Comparison of ENCODE assay signal across 1 cellular context in the genomic region with DNA sequence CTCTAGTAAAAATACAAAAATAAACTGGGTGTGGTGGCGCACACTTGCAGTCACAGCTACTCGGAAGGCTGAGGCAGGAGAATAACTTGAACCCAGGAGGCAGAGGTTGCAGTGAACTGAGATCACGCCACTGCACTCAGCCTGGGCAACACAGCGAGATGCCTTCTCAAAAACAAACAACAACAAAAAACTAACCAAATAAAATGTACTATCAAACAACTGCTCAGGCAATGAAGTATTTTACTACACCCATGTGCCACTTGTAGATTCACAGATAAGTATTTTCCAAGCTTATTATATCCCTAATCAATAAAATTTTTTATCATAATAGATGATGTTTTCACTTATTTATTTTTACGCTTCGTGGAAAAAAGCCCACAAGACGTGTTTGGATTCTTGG.
TF ChIP-seq lines count a peak whose summit lies in the region.

No MANE protein-coding gene starts in this region.

TF ChIP-seq in GM12878, 131 proteins besides CTCF, POLR2A, EP300 and RAD21:
- TF ChIP-seq, protein P1, sequence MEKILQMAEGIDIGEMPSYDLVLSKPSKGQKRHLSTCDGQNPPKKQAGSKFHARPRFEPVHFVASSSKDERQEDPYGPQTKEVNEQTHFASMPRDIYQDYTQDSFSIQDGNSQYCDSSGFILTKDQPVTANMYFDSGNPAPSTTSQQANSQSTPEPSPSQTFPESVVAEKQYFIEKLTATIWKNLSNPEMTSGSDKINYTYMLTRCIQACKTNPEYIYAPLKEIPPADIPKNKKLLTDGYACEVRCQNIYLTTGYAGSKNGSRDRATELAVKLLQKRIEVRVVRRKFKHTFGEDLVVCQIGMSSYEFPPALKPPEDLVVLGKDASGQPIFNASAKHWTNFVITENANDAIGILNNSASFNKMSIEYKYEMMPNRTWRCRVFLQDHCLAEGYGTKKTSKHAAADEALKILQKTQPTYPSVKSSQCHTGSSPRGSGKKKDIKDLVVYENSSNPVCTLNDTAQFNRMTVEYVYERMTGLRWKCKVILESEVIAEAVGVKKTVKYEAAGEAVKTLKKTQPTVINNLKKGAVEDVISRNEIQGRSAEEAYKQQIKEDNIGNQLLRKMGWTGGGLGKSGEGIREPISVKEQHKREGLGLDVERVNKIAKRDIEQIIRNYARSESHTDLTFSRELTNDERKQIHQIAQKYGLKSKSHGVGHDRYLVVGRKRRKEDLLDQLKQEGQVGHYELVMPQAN (conservative IDR thresholded peaks at IDR 0.05): no peak
- no peak for TF ChIP-seq RFX5 (IDR thresholded peaks at IDR 0.05; ENCODE audit: low read depth, low read length)
- no peak for TF ChIP-seq ZZZ3 (IDR thresholded peaks at IDR 0.05; ENCODE audit: control insufficient read depth, insufficient read length, low read depth)
- TF ChIP-seq HDAC6 (IDR thresholded peaks at IDR 0.05; ENCODE audit: unreplicated experiment): no peak
